In genomic region chr13:46796515-46797467, GRCh38 we compare ENCODE assay signal across 8 cellular contexts. TPM values are rescaled to one million over a fixed set of nuclear protein-coding genes. Genes with fewer than 3 reads are reported as not detected.
DNase-seq lines count a peak whose midpoint lies in the region; ATAC-seq, FAIRE-seq and TF ChIP-seq lines count a peak whose summit lies in the region.

ESD (minus strand) TSS chr13:46797161; CDS start chr13:46791413, 5,748 bp downstream.

- FAIRE-seq in GM12891 (lab: Jason Lieb, UNC), result peak; percentile 92

- H3K27ac ChIP-seq in left ventricle myocardium inferior (replicated peaks) (peak within 1 kb of the TSS; percentile 94), prostate gland (peak within 1 kb of the TSS; percentile 92 to 94), urinary bladder (ENCODE audit: low read depth) (peak within 1 kb of the TSS; percentile 84)

- peak within 1 kb of the TSS; percentile 90 for H3K4me3 ChIP-seq in left ventricle myocardium inferior
- H3K4me3 ChIP-seq in prostate gland, result peak within 1 kb of the TSS; percentile 69 to 80
- peak within 1 kb of the TSS; percentile 71 for H3K4me3 ChIP-seq in urinary bladder (ENCODE audit: low read depth, low read length)

- intact Hi-C loops in left ventricle myocardium inferior (cut with micrococcal nuclease) (no loop called here), prostate gland (cut with DNase I) (loop anchor here (5.0 kb wide), 1 partner anchor 244 kb away; the partner anchor contains the start of gene LRCH1)

- peak; percentile 91 for ATAC-seq in HG02798 (IDR thresholded peaks at IDR 0.05; ENCODE audit: poor library complexity, unreplicated experiment)

- under 1% methylated on average over 61 of the region's 76 CpGs for WGBS in prostate gland
- under 1% methylated on average over 76 of the region's 76 CpGs for WGBS in urinary bladder

- peak; percentile 74 for DNase-seq in GM12891 (ENCODE audit: insufficient read length, low spot score)
- DNase-seq in NCI-H1436 (lab: John Stamatoyannopoulos, UW), result peak; percentile 70
- peak; percentile 78 to 88 (median 81) for DNase-seq in T-helper 1 cell
- DNase-seq in amniotic epithelial cell (ENCODE audit: low read depth), result peak; percentile 87
- peak; percentile 97 for DNase-seq in left ventricle myocardium inferior
- peak; percentile 92 for DNase-seq in prostate gland (ENCODE audit: low spot score)

- no peak for TF ChIP-seq CTCF in left ventricle myocardium inferior (IDR thresholded peaks at IDR 0.05; ENCODE audit: borderline replicate concordance)
- TF ChIP-seq CTCF in prostate gland (IDR thresholded peaks at IDR 0.05), result no peak

- peak; percentile 78 for TF ChIP-seq POLR2A in GM12891 (IDR thresholded peaks at IDR 0.05; ENCODE audit: low read depth, low read length)
- TF ChIP-seq POLR2A in prostate gland (IDR thresholded peaks at IDR 0.05), result peak; percentile 75

- no peaks in the 10 kb centered on the region for H3K9me3 ChIP-seq in left ventricle myocardium inferior (replicated peaks)
- H3K9me3 ChIP-seq in prostate gland, result no peaks in the 10 kb centered on the region

- no peaks in the 10 kb centered on the region for H3K27me3 ChIP-seq in left ventricle myocardium inferior (ENCODE audit: low read depth)
- no peaks in the 10 kb centered on the region for H3K27me3 ChIP-seq in prostate gland (replicated peaks; ENCODE audit: insufficient read depth)

- H3K36me3 ChIP-seq in left ventricle myocardium inferior (peaks cover 4% of the 10 kb centered on the region), prostate gland (no peaks in the 10 kb centered on the region), urinary bladder (ENCODE audit: insufficient read depth) (no peaks in the 10 kb centered on the region)

- H3K4me1 ChIP-seq in left ventricle myocardium inferior (peaks cover 56% of the 10 kb centered on the region), prostate gland (replicated peaks) (peaks cover 3% of the 10 kb centered on the region), urinary bladder (ENCODE audit: insufficient read depth) (no peaks in the 10 kb centered on the region)

TF ChIP-seq in GM12891, 5 proteins besides CTCF, POLR2A, EP300 and RAD21:
- TF ChIP-seq PAX5 (IDR thresholded peaks at IDR 0.05; ENCODE audit: insufficient read depth, low read length, severe bottlenecking) (no peak), POU2F2 (IDR thresholded peaks at IDR 0.05; ENCODE audit: low read depth, low read length) (no peak), TAF1 (IDR thresholded peaks at IDR 0.05; ENCODE audit: low read depth, low read length) (peak; percentile 62), POLR2AphosphoS5 (IDR thresholded peaks at IDR 0.05; ENCODE audit: low read depth, low read length) (peak; percentile 74), SPI1 (IDR thresholded peaks at IDR 0.05; ENCODE audit: low read depth, low read length) (no peak)
TF ChIP-seq in GM12891: peak in this region for 2.

RNA-seq across cellular contexts. Expression of gene ESD, which starts in this region (rescaled TPM):
- 128 TPM for polyA plus RNA-seq in GM12891 (2012; ENCODE audit: low read depth, missing spikeins)
- total RNA-seq in left ventricle myocardium inferior (98.5 TPM), prostate gland (10 to 100 TPM; 88.2 to 90.3 TPM), urinary bladder (177 TPM)
- 139 TPM for polyA plus RNA-seq in urinary bladder

Comparison
In these comparisons a context has a peak if more than half of its experiments do, and no peak if none do; other contexts are left out.
1. Peak in every context shown above with its lines: DNase-seq, ATAC-seq, H3K4me3 ChIP-seq and H3K27ac ChIP-seq.